Comparison of ENCODE assay signal across 22 cellular contexts in genomic region chr10:35225204-35225603, GRCh38.
DNase-seq lines count a peak whose midpoint lies in the region; ATAC-seq and TF ChIP-seq lines count a peak whose summit lies in the region.
"Had no signal": no experiment of that assay in that cellular context is flagged by ENCODE, and none has a peak within 500 bp of the region (broad histone marks: within the 10 kb centered on the region; RNA-seq: fewer than 3 reads in every experiment).

No MANE protein-coding gene starts in this region.

- 44 to 65% (median 60%) methylated on average over 5 of the region's 5 CpGs for WGBS in heart left ventricle, 4 donors

- in situ Hi-C loops in HAP-1 (cut with MboI; ENCODE audit: low sequenced_read_pairs), result no loop called here

- H3K4me1 ChIP-seq in heart left ventricle, result peaks cover 0 to 9% (median 0%) of the 10 kb centered on the region in 12 donors
- no peaks in the 10 kb centered on the region for H3K4me1 ChIP-seq in GM23338 (ENCODE audit: insufficient read depth)
- H3K4me1 ChIP-seq in HAP-1, result no peaks in the 10 kb centered on the region
- H3K4me1 ChIP-seq: SJSA1, thyroid gland had no signal

- no peaks in the 10 kb centered on the region for H3K36me3 Mint-ChIP-seq in central memory CD8-positive, alpha-beta T cell (ENCODE audit: insufficient read depth)
- H3K36me3 Mint-ChIP-seq in GM23338 (ENCODE audit: low read depth), result no peaks in the 10 kb centered on the region
- H3K36me3 Mint-ChIP-seq: neural progenitor cell; stimulated activated naive B cell treated with anti-CD40 and anti-IgM and Interleukin-4, amounts not matched to agents 10 μg/mL and 1 μg/mL and 100 μg/mL, for 72 hours had no signal

- H3K4me2 ChIP-seq in GM23338, result no peak overlapping the region
- H3K4me2 ChIP-seq: neural progenitor cell had no signal

- H2AFZ ChIP-seq in GM23338, result no peak overlapping the region
- H2AFZ ChIP-seq: neural progenitor cell had no signal

- H3K9me3 Mint-ChIP-seq in central memory CD8-positive, alpha-beta T cell, result peaks cover 5% of the 10 kb centered on the region
- no peaks in the 10 kb centered on the region for H3K9me3 Mint-ChIP-seq in GM23338

- H4K20me1 ChIP-seq in GM23338 (replicated peaks; ENCODE audit: insufficient read depth), result no peaks in the 10 kb centered on the region

- H3K36me3 ChIP-seq in heart left ventricle, result no peaks in the 10 kb centered on the region
- no peaks in the 10 kb centered on the region for H3K36me3 ChIP-seq in GM23338 (ENCODE audit: insufficient read depth)
- no peaks in the 10 kb centered on the region for H3K36me3 ChIP-seq in HAP-1 (replicated peaks)
- H3K36me3 ChIP-seq: neural progenitor cell, SJSA1, thyroid gland had no signal

- H3K4me3 ChIP-seq in heart left ventricle (no peak overlapping the region), GM23338 (no peak overlapping the region), HAP-1 (no peak overlapping the region)
- H3K4me3 ChIP-seq: neural progenitor cell, SJSA1, thyroid gland had no signal

- no peaks in the 10 kb centered on the region for H3K27me3 Mint-ChIP-seq in central memory CD8-positive, alpha-beta T cell
- no peaks in the 10 kb centered on the region for H3K27me3 Mint-ChIP-seq in GM23338 (ENCODE audit: insufficient read depth, low read depth, poor library complexity)

- H3K27ac Mint-ChIP-seq in central memory CD8-positive, alpha-beta T cell (ENCODE audit: low read depth), result no peak overlapping the region
- H3K27ac Mint-ChIP-seq in GM23338, result no peak overlapping the region
- H3K27ac Mint-ChIP-seq: neural progenitor cell; stimulated activated naive B cell treated with anti-CD40 and anti-IgM and Interleukin-4, amounts not matched to agents 10 μg/mL and 1 μg/mL and 100 μg/mL, for 72 hours had no signal

- H3K9me2 ChIP-seq in GM23338 (ENCODE audit: insufficient read depth), result no peaks in the 10 kb centered on the region

- no peaks in the 10 kb centered on the region for H3K4me1 Mint-ChIP-seq in central memory CD8-positive, alpha-beta T cell
- peaks cover 4% of the 10 kb centered on the region for H3K4me1 Mint-ChIP-seq in GM23338
- H3K4me1 Mint-ChIP-seq: stimulated activated naive B cell treated with anti-CD40 and anti-IgM and Interleukin-4, amounts not matched to agents 10 μg/mL and 1 μg/mL and 100 μg/mL, for 72 hours had no signal

- TF ChIP-seq CTCF in heart left ventricle (IDR thresholded peaks at IDR 0.05) (no peak), GM23338 (conservative IDR thresholded peaks at IDR 0.05; ENCODE audit: low read depth in 2 of 2) (no peak)

- H3K9me3 ChIP-seq in heart left ventricle (no peaks in the 10 kb centered on the region), HAP-1 (no peaks in the 10 kb centered on the region)
- H3K9me3 ChIP-seq: SJSA1, thyroid gland had no signal

- TF ChIP-seq POLR2A in heart left ventricle (IDR thresholded peaks at IDR 0.05), result no peak

- peak overlapping the region in 3 of 12 donors; percentile 34 to 43 (median 39) for H3K27ac ChIP-seq in heart left ventricle
- no peak overlapping the region for H3K27ac ChIP-seq in GM23338 (ENCODE audit: low read depth)
- H3K27ac ChIP-seq: neural progenitor cell, SJSA1, thyroid gland had no signal

- H3K27me3 ChIP-seq in heart left ventricle, result no peaks in the 10 kb centered on the region
- no peaks in the 10 kb centered on the region for H3K27me3 ChIP-seq in GM23338 (ENCODE audit: insufficient read depth)
- no peaks in the 10 kb centered on the region for H3K27me3 ChIP-seq in HAP-1 (ENCODE audit: low read depth)
- H3K27me3 ChIP-seq: neural progenitor cell, SJSA1, thyroid gland had no signal

- H3K4me3 Mint-ChIP-seq in central memory CD8-positive, alpha-beta T cell, result no peak overlapping the region
- no peak overlapping the region for H3K4me3 Mint-ChIP-seq in GM23338
- H3K4me3 Mint-ChIP-seq: neural progenitor cell; stimulated activated naive B cell treated with anti-CD40 and anti-IgM and Interleukin-4, amounts not matched to agents 10 μg/mL and 1 μg/mL and 100 μg/mL, for 72 hours had no signal

- H3F3A ChIP-seq in GM23338 (replicated peaks; ENCODE audit: low read depth), result no peaks in the 10 kb centered on the region

- no peaks in the 10 kb centered on the region for H3K79me2 ChIP-seq in GM23338 (replicated peaks; ENCODE audit: insufficient read depth)

- ATAC-seq in heart left ventricle, result peak in 3 of 4 donors; percentile 42 to 76 (median 73)
- ATAC-seq in Right ventricle myocardium superior (ENCODE audit: poor library complexity), result no peak
- ATAC-seq in central memory CD8-positive, alpha-beta T cell (replicated peaks; ENCODE audit: extremely low read depth, poor library complexity, severe bottlenecking), result peak; percentile 56
- no peak for ATAC-seq in GM23338
- ATAC-seq: stimulated activated naive B cell treated with anti-CD40 and anti-IgM and Interleukin-4, amounts not matched to agents 10 μg/mL and 1 μg/mL and 100 μg/mL, for 72 hours had no signal

- DNase-seq in heart left ventricle (no peak), Right ventricle myocardium superior (no peak), Kasumi-1 (lab: John Stamatoyannopoulos, UW) (peak; percentile 64 to 68), pulmonary artery endothelial cell (ENCODE audit: low read depth, low spot score) (peak; percentile 71), GM23338 (ENCODE audit: low spot score) (no peak), HAP-1 (ENCODE audit: low spot score in 2 of 2) (no peak), DMS 273 (lab: John Stamatoyannopoulos, UW; ENCODE audit: unreplicated experiment) (no peak)
- no peak for DNase-seq in central memory CD8-positive, alpha-beta T cell (ENCODE audit: low spot score in 2 of 2)
- DNase-seq: activated CD4-positive, alpha-beta T cell treated with anti-CD3 and anti-CD28 coated beads for 48 hours; anterior cingulate cortex; GDM1; head of caudate nucleus; IMR-90; islet precursor cell; mesendoderm; NCI-H2081; NCI-H510A treated with DMSO at 0.1 percent for 48 hours; stimulated activated naive B cell treated with anti-CD40 and anti-IgM and Interleukin-4, amounts not matched to agents 10 μg/mL and 1 μg/mL and 100 μg/mL, for 72 hours; T-helper 9 cell; thyroid gland had no signal

- intact Hi-C loops in heart left ventricle (cut with DNase I) (no loop called here), Right ventricle myocardium superior (cut with DNase I) (no loop called here)

TF ChIP-seq in GM23338, 12 proteins besides CTCF, POLR2A, EP300 and RAD21 (continues in another document):
- no peak for TF ChIP-seq ZNF114 (CRISPR knock-in tag; IDR thresholded peaks at IDR 0.05)
- TF ChIP-seq ZNF331 (CRISPR knock-in tag; IDR thresholded peaks at IDR 0.05; ENCODE audit: low read depth), result no peak
- TF ChIP-seq EZH2phosphoT487 (IDR thresholded peaks at IDR 0.05; ENCODE audit: unreplicated experiment), result no peak
- no peak for TF ChIP-seq CREB1 (CRISPR knock-in tag; IDR thresholded peaks at IDR 0.05; ENCODE audit: low read depth)
- TF ChIP-seq JUNB (IDR thresholded peaks at IDR 0.05; ENCODE audit: unreplicated experiment), result no peak
- no peak for TF ChIP-seq EZH2 (IDR thresholded peaks at IDR 0.05; ENCODE audit: low read depth, unreplicated experiment)
- TF ChIP-seq STAT1 (IDR thresholded peaks at IDR 0.05; ENCODE audit: unreplicated experiment), result no peak
- no peak for TF ChIP-seq POLR2AphosphoS5 (IDR thresholded peaks at IDR 0.05; ENCODE audit: low read depth)
- no peak for TF ChIP-seq NANOG (IDR thresholded peaks at IDR 0.05; ENCODE audit: borderline replicate concordance)

Comparison
In these comparisons a context has a peak if more than half of its experiments do, and no peak if none do; other contexts are left out.
1. ATAC-seq: peak in heart left ventricle (3 of 4) and central memory CD8-positive, alpha-beta T cell (single experiment); none in Right ventricle myocardium superior (single experiment) and GM23338 (single experiment).
2. DNase-seq: peak in Kasumi-1 (2 of 2) and pulmonary artery endothelial cell (single experiment); none in heart left ventricle (0 of 5), Right ventricle myocardium superior (single experiment), central memory CD8-positive, alpha-beta T cell (0 of 2), GM23338 (single experiment), HAP-1 (0 of 2) and DMS 273 (single experiment).